Comparison of ENCODE assay signal across 1 cellular context in the genomic region with DNA sequence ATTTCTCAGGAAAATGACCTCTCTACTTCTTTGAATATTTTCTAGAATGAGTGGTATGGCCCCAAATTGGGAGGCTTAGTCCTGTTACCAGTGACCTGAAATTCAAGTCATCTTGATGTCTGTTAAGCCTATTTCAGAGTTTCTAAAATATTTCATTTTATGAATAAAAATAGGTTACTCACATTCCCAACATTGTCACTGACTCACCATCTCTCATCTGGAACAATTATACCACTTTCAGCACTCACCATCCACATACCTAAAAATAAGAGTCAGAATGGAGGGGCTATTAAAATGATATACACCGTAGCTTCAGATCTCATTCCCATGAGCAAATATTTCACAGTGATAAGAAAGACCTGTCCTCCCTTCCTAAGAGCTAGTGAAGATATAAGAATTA.
TF ChIP-seq lines count a peak whose summit lies in the region.

No MANE protein-coding gene starts in this region.

TF ChIP-seq in SK-N-SH, 30 proteins besides CTCF, POLR2A, EP300 and RAD21 (continued from another document):
- TF ChIP-seq, protein P1, sequence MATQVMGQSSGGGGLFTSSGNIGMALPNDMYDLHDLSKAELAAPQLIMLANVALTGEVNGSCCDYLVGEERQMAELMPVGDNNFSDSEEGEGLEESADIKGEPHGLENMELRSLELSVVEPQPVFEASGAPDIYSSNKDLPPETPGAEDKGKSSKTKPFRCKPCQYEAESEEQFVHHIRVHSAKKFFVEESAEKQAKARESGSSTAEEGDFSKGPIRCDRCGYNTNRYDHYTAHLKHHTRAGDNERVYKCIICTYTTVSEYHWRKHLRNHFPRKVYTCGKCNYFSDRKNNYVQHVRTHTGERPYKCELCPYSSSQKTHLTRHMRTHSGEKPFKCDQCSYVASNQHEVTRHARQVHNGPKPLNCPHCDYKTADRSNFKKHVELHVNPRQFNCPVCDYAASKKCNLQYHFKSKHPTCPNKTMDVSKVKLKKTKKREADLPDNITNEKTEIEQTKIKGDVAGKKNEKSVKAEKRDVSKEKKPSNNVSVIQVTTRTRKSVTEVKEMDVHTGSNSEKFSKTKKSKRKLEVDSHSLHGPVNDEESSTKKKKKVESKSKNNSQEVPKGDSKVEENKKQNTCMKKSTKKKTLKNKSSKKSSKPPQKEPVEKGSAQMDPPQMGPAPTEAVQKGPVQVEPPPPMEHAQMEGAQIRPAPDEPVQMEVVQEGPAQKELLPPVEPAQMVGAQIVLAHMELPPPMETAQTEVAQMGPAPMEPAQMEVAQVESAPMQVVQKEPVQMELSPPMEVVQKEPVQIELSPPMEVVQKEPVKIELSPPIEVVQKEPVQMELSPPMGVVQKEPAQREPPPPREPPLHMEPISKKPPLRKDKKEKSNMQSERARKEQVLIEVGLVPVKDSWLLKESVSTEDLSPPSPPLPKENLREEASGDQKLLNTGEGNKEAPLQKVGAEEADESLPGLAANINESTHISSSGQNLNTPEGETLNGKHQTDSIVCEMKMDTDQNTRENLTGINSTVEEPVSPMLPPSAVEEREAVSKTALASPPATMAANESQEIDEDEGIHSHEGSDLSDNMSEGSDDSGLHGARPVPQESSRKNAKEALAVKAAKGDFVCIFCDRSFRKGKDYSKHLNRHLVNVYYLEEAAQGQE (IDR thresholded peaks at IDR 0.05; ENCODE audit: low read depth, low read length): no peak
- TF ChIP-seq FOSL2 (IDR thresholded peaks at IDR 0.05; ENCODE audit: borderline replicate concordance, low read depth): peak; percentile 83
- peak; percentile 37; the same call in 1 of the 2 replicates for TF ChIP-seq NFIC (IDR thresholded peaks at IDR 0.05; ENCODE audit: borderline replicate concordance)
- TF ChIP-seq SMC3 (IDR thresholded peaks at IDR 0.05; ENCODE audit: low read depth, low read length): no peak
- TF ChIP-seq, protein P2, sequence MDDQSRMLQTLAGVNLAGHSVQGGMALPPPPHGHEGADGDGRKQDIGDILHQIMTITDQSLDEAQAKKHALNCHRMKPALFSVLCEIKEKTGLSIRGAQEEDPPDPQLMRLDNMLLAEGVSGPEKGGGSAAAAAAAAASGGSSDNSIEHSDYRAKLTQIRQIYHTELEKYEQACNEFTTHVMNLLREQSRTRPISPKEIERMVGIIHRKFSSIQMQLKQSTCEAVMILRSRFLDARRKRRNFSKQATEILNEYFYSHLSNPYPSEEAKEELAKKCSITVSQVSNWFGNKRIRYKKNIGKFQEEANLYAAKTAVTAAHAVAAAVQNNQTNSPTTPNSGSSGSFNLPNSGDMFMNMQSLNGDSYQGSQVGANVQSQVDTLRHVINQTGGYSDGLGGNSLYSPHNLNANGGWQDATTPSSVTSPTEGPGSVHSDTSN (IDR thresholded peaks at IDR 0.05): peak; percentile 73
- TF ChIP-seq TCF12 (IDR thresholded peaks at IDR 0.05): peak; percentile 81
- TF ChIP-seq POLR2AphosphoS5 (IDR thresholded peaks at IDR 0.05; ENCODE audit: low read depth, low read length): peak; percentile 37; the same call in 1 of the 2 replicates
- peak; percentile 47; the same call in 1 of the 2 replicates for TF ChIP-seq RXRA (IDR thresholded peaks at IDR 0.05; ENCODE audit: borderline replicate concordance, low read depth)
- TF ChIP-seq FOXM1 (IDR thresholded peaks at IDR 0.05; ENCODE audit: low read depth): no peak
